Comparison of ENCODE assay signal across 9 cellular contexts in the genomic region with DNA sequence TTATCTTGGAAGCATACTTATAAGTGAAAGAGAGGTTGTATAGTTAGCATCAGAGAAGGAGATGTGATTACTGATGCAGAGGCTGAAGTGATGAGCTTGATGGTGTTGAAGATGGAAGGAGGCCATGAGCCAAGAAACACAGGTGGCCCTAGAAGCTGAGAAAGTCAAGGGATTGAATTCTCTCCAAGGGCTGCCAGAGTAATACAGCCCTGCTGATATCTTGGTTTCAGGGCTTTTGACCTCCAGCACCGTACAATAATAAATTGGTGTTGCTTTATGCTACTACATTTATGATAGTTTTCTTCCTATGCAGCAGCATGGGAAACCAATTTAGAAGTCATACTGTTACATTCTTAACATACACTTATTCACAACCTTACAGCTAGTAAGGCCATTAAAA.
"Had no signal": no experiment of that assay in that cellular context is flagged by ENCODE, and none has a peak within 500 bp of the region (broad histone marks: within the 10 kb centered on the region; RNA-seq: fewer than 3 reads in every experiment).

No MANE protein-coding gene starts in this region.

- ATAC-seq: HCT116, HepG2 had no signal

- DNase-seq: GM23248, GOT3, H7, HFFc6 had no signal

- H3K36me3 Mint-ChIP-seq: IgD-negative memory B cell had no signal

- H3K4me3 ChIP-seq: GM23248, HAP-1 had no signal

- H3K4me3 Mint-ChIP-seq: HFFc6, IgD-negative memory B cell had no signal

- H3K9me3 ChIP-seq: HAP-1 had no signal

- H3K4me1 ChIP-seq: HAP-1 had no signal

- H3K27ac Mint-ChIP-seq: HFFc6, IgD-negative memory B cell had no signal

- H3K36me3 ChIP-seq: HAP-1 had no signal

- H3K27ac ChIP-seq: GM23248, HL-60 had no signal

- H3K27me3 Mint-ChIP-seq: IgD-negative memory B cell had no signal
